ENCODE assay signal across 1 cellular context in genomic region chr7:13834328-13834761, GRCh38.
TF ChIP-seq lines count a peak whose summit lies in the region.

No MANE protein-coding gene starts in this region.

TF ChIP-seq in HepG2, 621 proteins besides CTCF, POLR2A, EP300 and RAD21:
- no peak for TF ChIP-seq MYNN (CRISPR knock-in tag; IDR thresholded peaks at IDR 0.05; ENCODE audit: low read depth)
- TF ChIP-seq ZNF501 (CRISPR knock-in tag; IDR thresholded peaks at IDR 0.05) = no peak
- no peak for TF ChIP-seq ZNF503 (CRISPR knock-in tag; IDR thresholded peaks at IDR 0.05)
- no peak for TF ChIP-seq ZNF510 (CRISPR knock-in tag; IDR thresholded peaks at IDR 0.05; ENCODE audit: low read depth)
- TF ChIP-seq KLF16 (CRISPR knock-in tag; IDR thresholded peaks at IDR 0.05) = no peak
- no peak for TF ChIP-seq ZNF484 (CRISPR knock-in tag; IDR thresholded peaks at IDR 0.05; ENCODE audit: borderline replicate concordance, low read depth)
- no peak for TF ChIP-seq FOXP1 (IDR thresholded peaks at IDR 0.05)
- TF ChIP-seq FOXP1 (CRISPR knock-in tag; IDR thresholded peaks at IDR 0.05) = no peak
- no peak for TF ChIP-seq SSRP1 (CRISPR knock-in tag; IDR thresholded peaks at IDR 0.05)
- TF ChIP-seq TFDP2 (CRISPR knock-in tag; IDR thresholded peaks at IDR 0.05) = no peak
